In genomic region chr9:104863180-104863883, GRCh38 we compare ENCODE assay signal across 8 cellular contexts.
DNase-seq lines count a peak whose midpoint lies in the region; ATAC-seq and TF ChIP-seq lines count a peak whose summit lies in the region.

No MANE protein-coding gene starts in this region.

- no peak for TF ChIP-seq POLR2A in erythroblast (IDR thresholded peaks at IDR 0.05; ENCODE audit: low read length)

- no peaks in the 10 kb centered on the region for H3K27me3 Mint-ChIP-seq in Calu3 (ENCODE audit: unreplicated experiment)
- H3K27me3 Mint-ChIP-seq in activated CD4-positive, alpha-beta memory T cell treated with anti-CD3 and anti-CD28 coated beads for 36 hours = no peaks in the 10 kb centered on the region

- peak; percentile 44 for DNase-seq in Calu3
- DNase-seq in NCI-H524 (lab: John Stamatoyannopoulos, UW) = peak; percentile 94 to 98
- peak; percentile 57 for DNase-seq in activated CD4-positive, alpha-beta memory T cell treated with anti-CD3 and anti-CD28 coated beads for 36 hours
- peak; percentile 76 to 83 for DNase-seq in erythroblast (lab: John Stamatoyannopoulos, UW)
- DNase-seq in myocyte (ENCODE audit: low read depth) = peak; percentile 76
- peak in 31 of 49 donors; percentile 4 to 63 (median 26) for DNase-seq in substantia nigra (lab: John Stamatoyannopoulos, UW)

- ATAC-seq in GM19438 (IDR thresholded peaks at IDR 0.05; ENCODE audit: low read depth, unreplicated experiment) (peak; percentile 90), HG03520 (IDR thresholded peaks at IDR 0.05; ENCODE audit: unreplicated experiment) (peak; percentile 76)

- CTCF ChIA-PET in Calu3 (lab: Charles Lee) = interaction anchor here (0.5 to 1.2 kb wide), 7 partner anchors 9 to 381 kb away, joined by 3 to 6 read pairs (median 3); partner anchors contain the start of gene SLC44A1
- CTCF ChIA-PET in activated CD4-positive, alpha-beta memory T cell treated with anti-CD3 and anti-CD28 coated beads for 36 hours (lab: Charles Lee) = interaction anchor here (0.6 to 3.7 kb wide), 32 partner anchors 9 to 598 kb away, joined by 3 to 22 read pairs (median 3); partner anchors contain the start of gene ABCA1

- POLR2A ChIA-PET in activated CD4-positive, alpha-beta memory T cell treated with anti-CD3 and anti-CD28 coated beads for 36 hours (lab: Charles Lee) = no interaction called here

- peak; percentile 32 for TF ChIP-seq CTCF in Calu3 (IDR thresholded peaks at IDR 0.05; ENCODE audit: unreplicated experiment)

- H3K4me3 Mint-ChIP-seq in Calu3 (ENCODE audit: low read depth, unreplicated experiment) = no peak overlapping the region
- no peak overlapping the region for H3K4me3 Mint-ChIP-seq in activated CD4-positive, alpha-beta memory T cell treated with anti-CD3 and anti-CD28 coated beads for 36 hours

- peaks cover 13% of the 10 kb centered on the region for H3K4me1 Mint-ChIP-seq in Calu3 (ENCODE audit: low read depth, unreplicated experiment)
- H3K4me1 Mint-ChIP-seq in activated CD4-positive, alpha-beta memory T cell treated with anti-CD3 and anti-CD28 coated beads for 36 hours (ENCODE audit: low read depth) = peaks cover 3% of the 10 kb centered on the region

- no TSS peak for BruUV-seq in Calu3 (replicated peaks; lab: Mats Ljungman, UMichigan)

- intact Hi-C loops in Calu3 (cut with micrococcal nuclease; ENCODE audit: unreplicated experiment) = loop anchor here (1.0 to 5.0 kb wide), 4 partner anchors 59 to 554 kb away; no protein-coding TSS in a partner anchor
- intact Hi-C loops in activated CD4-positive, alpha-beta memory T cell treated with anti-CD3 and anti-CD28 coated beads for 36 hours (cut with micrococcal nuclease) = loop anchor here (1.0 to 10.0 kb wide), 4 partner anchors 61 to 552 kb away; partner anchors contain the start of gene ABCA1

- H3K36me3 Mint-ChIP-seq in Calu3 (ENCODE audit: insufficient read depth, unreplicated experiment) = no peaks in the 10 kb centered on the region
- H3K36me3 Mint-ChIP-seq in activated CD4-positive, alpha-beta memory T cell treated with anti-CD3 and anti-CD28 coated beads for 36 hours = no peaks in the 10 kb centered on the region

- H3K27ac ChIP-seq in substantia nigra (ENCODE audit: low read depth, low read length, poor library complexity, severe bottlenecking) = no peak overlapping the region

- no peak overlapping the region for H3K27ac Mint-ChIP-seq in Calu3 (ENCODE audit: unreplicated experiment)
- H3K27ac Mint-ChIP-seq in activated CD4-positive, alpha-beta memory T cell treated with anti-CD3 and anti-CD28 coated beads for 36 hours = no peak overlapping the region

- H3K9me3 Mint-ChIP-seq in Calu3 (ENCODE audit: low read depth, unreplicated experiment) = no peaks in the 10 kb centered on the region
- H3K9me3 Mint-ChIP-seq in activated CD4-positive, alpha-beta memory T cell treated with anti-CD3 and anti-CD28 coated beads for 36 hours = no peaks in the 10 kb centered on the region

Comparison
In these comparisons a context has a peak if more than half of its experiments do, and no peak if none do; other contexts are left out.
1. DNase-seq: peak in every context shown above with its lines; median percentile 96 in NCI-H524; 80 in erythroblast; 76 in myocyte; 57 in activated CD4-positive, alpha-beta memory T cell treated with anti-CD3 and anti-CD28 coated beads for 36 hours; 44 in Calu3; 26 in substantia nigra.